8 cellular contexts compared by ENCODE assay signal in genomic region chr15:64443747-64444621, GRCh38. TPM values are rescaled to one million over a fixed set of nuclear protein-coding genes. Genes with fewer than 3 reads are reported as not detected.
DNase-seq lines count a peak whose midpoint lies in the region; ATAC-seq, FAIRE-seq and TF ChIP-seq lines count a peak whose summit lies in the region.

No MANE protein-coding gene starts in this region.

- H3K36me3 Mint-ChIP-seq in Calu3 (ENCODE audit: insufficient read depth, unreplicated experiment) = peaks cover 6% of the 10 kb centered on the region

- H2AFZ ChIP-seq in OCI-LY3 (ENCODE audit: low read depth, low read length) = no peak overlapping the region

- ATAC-seq in GM21526 (IDR thresholded peaks at IDR 0.05; ENCODE audit: low FRiP score, unreplicated experiment) (peak; percentile 54), HG03097 (IDR thresholded peaks at IDR 0.05; ENCODE audit: low FRiP score, unreplicated experiment) (no peak)

- no peaks in the 10 kb centered on the region for H3K79me2 ChIP-seq in OCI-LY3 (ENCODE audit: low read length)

- peaks cover 23% of the 10 kb centered on the region for H3K4me1 Mint-ChIP-seq in Calu3 (ENCODE audit: low read depth, unreplicated experiment)

- CTCF ChIA-PET in Calu3 (lab: Charles Lee) = interaction anchor here (0.7 to 1.8 kb wide), 13 partner anchors 12 to 650 kb away, joined by 3 to 9 read pairs (median 5); no protein-coding TSS in a partner anchor

- intact Hi-C loops in Calu3 (cut with micrococcal nuclease; ENCODE audit: unreplicated experiment) (no loop called here), lower leg skin (cut with DNase I; ENCODE audit: low total_unique reads) (no loop called here)

- DNase-seq in Calu3 = peak; percentile 50
- DNase-seq in epithelial cell of esophagus (ENCODE audit: low read depth) = peak; percentile 89
- DNase-seq in small intestine = peak; percentile 29
- DNase-seq in lower leg skin (ENCODE audit: low spot score in 2 of 2) = no peak
- DNase-seq in DMS153 (lab: John Stamatoyannopoulos, UW) = no peak

- H3K27ac Mint-ChIP-seq in Calu3 (ENCODE audit: unreplicated experiment) = peak overlapping the region; percentile 72

- no peak for FAIRE-seq in small intestine (lab: Jason Lieb, UNC)

- no peak overlapping the region for H3K9ac ChIP-seq in OCI-LY3 (ENCODE audit: low read length)

- no peaks in the 10 kb centered on the region for H3K9me3 Mint-ChIP-seq in Calu3 (ENCODE audit: low read depth, unreplicated experiment)

- H3K27ac ChIP-seq in OCI-LY3 (ENCODE audit: low read length) = peak overlapping the region; percentile 59
- H3K27ac ChIP-seq in small intestine (ENCODE audit: low read depth in 1 of 2, low read length in 1 of 2) = peak overlapping the region; percentile 11 to 54

- H3K27me3 ChIP-seq in OCI-LY3 (ENCODE audit: low read depth, low read length) (no peaks in the 10 kb centered on the region), small intestine (ENCODE audit: control insufficient read depth in 2 of 2, insufficient read depth in 2 of 2, low read length in 2 of 2) (no peaks in the 10 kb centered on the region)

- H3K4me1 ChIP-seq in OCI-LY3 (ENCODE audit: low read length) (peaks cover 43% of the 10 kb centered on the region), small intestine (ENCODE audit: control insufficient read depth in 2 of 2, insufficient read depth in 1 of 2, low read depth in 1 of 2, low read length in 1 of 2) (peaks cover 0 to 6% of the 10 kb centered on the region in 2 donors)

- BruUV-seq in Calu3 (replicated peaks; lab: Mats Ljungman, UMichigan) = no TSS peak

- H4K20me1 ChIP-seq in OCI-LY3 (ENCODE audit: insufficient read depth, low read length) = 0 out of 2 replicates have a peak, but pooled peaks cover 3% of the 10 kb centered on the region

- H3K36me3 ChIP-seq in OCI-LY3 (replicated peaks; ENCODE audit: low read depth, low read length) = no peaks in the 10 kb centered on the region
- peaks cover 9 to 12% of the 10 kb centered on the region in 2 donors for H3K36me3 ChIP-seq in small intestine (ENCODE audit: control insufficient read depth in 2 of 2, insufficient read depth in 2 of 2, low read length in 2 of 2)

- WGBS in small intestine, 3 donors = 16 to 43% (median 22%) methylated on average over 3 of the region's 3 CpGs
- 52 to 53% methylated on average over 3 of the region's 3 CpGs for WGBS in lower leg skin, 2 donors

- TF ChIP-seq CTCF in Calu3 (IDR thresholded peaks at IDR 0.05; ENCODE audit: unreplicated experiment) (no peak), OCI-LY3 (IDR thresholded peaks at IDR 0.05; ENCODE audit: low read depth, low read length) (no peak), epithelial cell of esophagus (IDR thresholded peaks at IDR 0.05; ENCODE audit: insufficient read depth, low read depth, low read length, missing control alignments) (no peak), lower leg skin (IDR thresholded peaks at IDR 0.05) (no peak)

- peak overlapping the region; percentile 17 for H3K4me3 Mint-ChIP-seq in Calu3 (ENCODE audit: low read depth, unreplicated experiment)

- peak overlapping the region; percentile 40 for H3K4me3 ChIP-seq in OCI-LY3 (ENCODE audit: low read length)
- no peak overlapping the region for H3K4me3 ChIP-seq in epithelial cell of esophagus (ENCODE audit: low read length)
- H3K4me3 ChIP-seq in small intestine (ENCODE audit: low read depth in 1 of 2, low read length in 2 of 2) = no peak overlapping the region
- H3K4me3 ChIP-seq in lower leg skin (ENCODE audit: low read depth, poor library complexity, severe bottlenecking) = no peak overlapping the region

- H3K4me2 ChIP-seq in OCI-LY3 (ENCODE audit: low read length) = peak overlapping the region; percentile 61

- no peak for TF ChIP-seq POLR2A in lower leg skin (IDR thresholded peaks at IDR 0.05)

- H3K27me3 Mint-ChIP-seq in Calu3 (ENCODE audit: unreplicated experiment) = no peaks in the 10 kb centered on the region

- no peaks in the 10 kb centered on the region for H3K9me3 ChIP-seq in OCI-LY3 (ENCODE audit: insufficient read depth, low read length)
- H3K9me3 ChIP-seq in small intestine (ENCODE audit: control insufficient read depth, low read depth) = no peaks in the 10 kb centered on the region

RNA-seq across cellular contexts. Expression of gene ZNF609, which starts 16.4 kb away (rescaled TPM):
- 48.9 and 50.6 TPM in 2 replicates for total RNA-seq in Calu3 (2022)
- 1 to 10 TPM; 6.8 to 9.8 (median 6.9) TPM for polyA plus RNA-seq in small intestine
- total RNA-seq in lower leg skin = 10 to 100 TPM; 19.4 to 30.5 (median 21.1) TPM

RNA-seq across cellular contexts. Expression of gene TRIP4, which starts 56.3 kb away (rescaled TPM):
- total RNA-seq in Calu3 (2022) = 28.5 and 30.1 TPM in 2 replicates
- polyA plus RNA-seq in small intestine = 10 to 100 TPM; 21.9 to 63.3 (median 37.3) TPM
- total RNA-seq in lower leg skin = 10 to 100 TPM in 3 of 4 donors, 1 to 10 TPM in 1; 9.7 to 13.8 (median 13.1) TPM

Comparison
In these comparisons a context has a peak if more than half of its experiments do, and no peak if none do; other contexts are left out.
1. DNase-seq: peak in Calu3 (single experiment), epithelial cell of esophagus (single experiment) and small intestine (single experiment); none in lower leg skin (0 of 2) and DMS153 (single experiment).